23 cellular contexts compared by ENCODE assay signal in genomic region chr12:75086086-75087038, GRCh38.
A peak's percentile ranks its signal among the peaks of the same experiment; 100 is the strongest.
DNase-seq lines count a peak whose midpoint lies in the region; ATAC-seq, FAIRE-seq and TF ChIP-seq lines count a peak whose summit lies in the region.
"Had no signal": no experiment of that assay in that cellular context is flagged by ENCODE, and none has a peak within 500 bp of the region (broad histone marks: within the 10 kb centered on the region; RNA-seq: fewer than 3 reads in every experiment).

No MANE protein-coding gene starts in this region.

- no peak overlapping the region for H2BK5ac ChIP-seq in IMR-90 (ENCODE audit: low read depth, low read length, poor library complexity, severe bottlenecking)

- no peak overlapping the region for H3K27ac Mint-ChIP-seq in activated T-helper 1 cell treated with anti-CD3 and anti-CD28 coated beads, Interleukin-12 subunit alpha, Interleukin-12 subunit beta, Interleukin-2, Interleukin-4 antibody, amounts not matched to agents 30 ng/mL and 10 ng/mL and 1 ng/mL, durations not matched to agents 14 hours and 24 hours and 36 hours
- H3K27ac Mint-ChIP-seq: activated naive CD4-positive, alpha-beta T cell treated with anti-CD3 and anti-CD28 coated beads, Interleukin-2, amount 50 U/mL, for 24 hours had no signal

- no peaks in the 10 kb centered on the region for H3K9me3 Mint-ChIP-seq in activated T-helper 1 cell treated with anti-CD3 and anti-CD28 coated beads, Interleukin-12 subunit alpha, Interleukin-12 subunit beta, Interleukin-2, Interleukin-4 antibody, amounts not matched to agents 30 ng/mL and 10 ng/mL and 1 ng/mL, durations not matched to agents 14 hours and 24 hours and 36 hours
- H3K9me3 Mint-ChIP-seq: activated naive CD4-positive, alpha-beta T cell treated with anti-CD3 and anti-CD28 coated beads, Interleukin-2, amount 50 U/mL, for 24 hours had no signal

- CTCF ChIA-PET in IMR-90 (lab: Yijun Ruan, JAX) = no interaction called here

- H3K14ac ChIP-seq in IMR-90 (replicated peaks; ENCODE audit: low read depth, low read length) = no peak overlapping the region

- no peak overlapping the region for H2BK15ac ChIP-seq in IMR-90 (ENCODE audit: low read depth, low read length)

- no peak overlapping the region for H2BK20ac ChIP-seq in IMR-90 (ENCODE audit: low read depth, low read length)

- no peaks in the 10 kb centered on the region for H3K36me3 ChIP-seq in IMR-90 (ENCODE audit: control insufficient read depth, insufficient read depth, low read length)
- H3K36me3 ChIP-seq in bronchial epithelial cell (ENCODE audit: control insufficient read depth, insufficient read depth, low read length) = no peaks in the 10 kb centered on the region
- no peaks in the 10 kb centered on the region for H3K36me3 ChIP-seq in osteoblast (ENCODE audit: insufficient read depth, low read length)
- H3K36me3 ChIP-seq: BLaER1, heart left ventricle, upper lobe of right lung had no signal

- H4K5ac ChIP-seq in IMR-90 (ENCODE audit: low read depth, low read length) = no peak overlapping the region

- H3K4me1 ChIP-seq in IMR-90 (ENCODE audit: control insufficient read depth, insufficient read depth, low read length) (no peaks in the 10 kb centered on the region), osteoblast (ENCODE audit: insufficient read depth, low read length) (peaks cover 3% of the 10 kb centered on the region)
- H3K4me1 ChIP-seq: BLaER1, upper lobe of right lung had no signal

- no peak overlapping the region for H3K18ac ChIP-seq in IMR-90 (ENCODE audit: low read depth, low read length)

- FAIRE-seq in bronchial epithelial cell (lab: Jason Lieb, UNC) = no peak

- no CpG with 5 or more reads among the region's 2 CpGs for WGBS in IMR-90 (ENCODE audit: extremely low coverage in 2 of 2, insufficient read length in 1 of 2), 2 experiments

- no peak overlapping the region for H3K4me3 Mint-ChIP-seq in activated T-helper 1 cell treated with anti-CD3 and anti-CD28 coated beads, Interleukin-12 subunit alpha, Interleukin-12 subunit beta, Interleukin-2, Interleukin-4 antibody, amounts not matched to agents 30 ng/mL and 10 ng/mL and 1 ng/mL, durations not matched to agents 14 hours and 24 hours and 36 hours
- H3K4me3 Mint-ChIP-seq: activated naive CD4-positive, alpha-beta T cell treated with anti-CD3 and anti-CD28 coated beads, Interleukin-2, amount 50 U/mL, for 24 hours; mesothelial cell of epicardium had no signal

- no peak overlapping the region for H4K91ac ChIP-seq in IMR-90 (ENCODE audit: insufficient read depth, low read depth, low read length)

- H2AK5ac ChIP-seq in IMR-90 (ENCODE audit: low read depth, low read length) = no peak overlapping the region

- H3K79me1 ChIP-seq in IMR-90 (ENCODE audit: low read depth in 1 of 2, low read length in 2 of 2) = no peaks in the 10 kb centered on the region

- H2AK9ac ChIP-seq in IMR-90 (replicated peaks; ENCODE audit: low read depth, low read length, poor library complexity) = no peak overlapping the region

- TF ChIP-seq RAD21 in IMR-90 (IDR thresholded peaks at IDR 0.05; ENCODE audit: low read length) = no peak

- no peaks in the 10 kb centered on the region for H4K20me1 ChIP-seq in IMR-90 (ENCODE audit: insufficient read depth, low read length)
- H4K20me1 ChIP-seq in osteoblast (ENCODE audit: insufficient read depth, low read length) = no peaks in the 10 kb centered on the region
- H4K20me1 ChIP-seq: BLaER1 had no signal

- H3K9ac ChIP-seq in IMR-90 (ENCODE audit: low read depth, low read length) = no peak overlapping the region
- H3K9ac ChIP-seq: BLaER1 had no signal

- POLR2A ChIA-PET in IMR-90 (lab: Charles Lee; ENCODE audit: unreplicated experiment) = no interaction called here

- no peak overlapping the region for H4K8ac ChIP-seq in IMR-90 (ENCODE audit: low read depth in 2 of 2, low read length in 2 of 2)

- DNase-seq in DMS 273 treated with DMSO at 0.1 percent for 48 hours (lab: John Stamatoyannopoulos, UW) (peak; percentile 6), IMR-90 (peak; percentile 1), bronchial epithelial cell (ENCODE audit: low read depth) (peak; percentile 7), osteoblast (ENCODE audit: insufficient read length, low spot score, missing footprints) (peak; percentile 4)
- no peak for DNase-seq in activated T-helper 1 cell treated with anti-CD3 and anti-CD28 coated beads, Interleukin-12 subunit alpha, Interleukin-12 subunit beta, Interleukin-2, Interleukin-4 antibody, amounts not matched to agents 30 ng/mL and 10 ng/mL and 1 ng/mL, durations not matched to agents 14 hours and 24 hours and 36 hours (ENCODE audit: low spot score)
- DNase-seq: central memory CD4-positive, alpha-beta T cell; DMS53; H7; heart left ventricle; Karpas-422; NCI-H1694; NCI-H69; occipital lobe; stimulated activated naive CD4-positive, alpha-beta T cell treated with Interleukin-2 at 50 U/mL for 16 hours; T-helper 2 cell; upper lobe of right lung had no signal

- no peak for TF ChIP-seq CTCF in IMR-90 (conservative IDR thresholded peaks at IDR 0.05; ENCODE audit: low read depth, low read length)
- TF ChIP-seq CTCF in bronchial epithelial cell (IDR thresholded peaks at IDR 0.05; ENCODE audit: insufficient read depth, low read length, severe bottlenecking) = no peak
- no peak for TF ChIP-seq CTCF in osteoblast (IDR thresholded peaks at IDR 0.05; ENCODE audit: extremely low read depth, low read depth, low read length)

- no peak for TF ChIP-seq POLR2A in IMR-90 (IDR thresholded peaks at IDR 0.05; ENCODE audit: low read depth, low read length)

- no peaks in the 10 kb centered on the region for H3K36me3 Mint-ChIP-seq in activated T-helper 1 cell treated with anti-CD3 and anti-CD28 coated beads, Interleukin-12 subunit alpha, Interleukin-12 subunit beta, Interleukin-2, Interleukin-4 antibody, amounts not matched to agents 30 ng/mL and 10 ng/mL and 1 ng/mL, durations not matched to agents 14 hours and 24 hours and 36 hours (ENCODE audit: low read depth)
- H3K36me3 Mint-ChIP-seq: activated naive CD4-positive, alpha-beta T cell treated with anti-CD3 and anti-CD28 coated beads, Interleukin-2, amount 50 U/mL, for 24 hours; mesothelial cell of epicardium had no signal

- no peaks in the 10 kb centered on the region for H3K27me3 Mint-ChIP-seq in activated T-helper 1 cell treated with anti-CD3 and anti-CD28 coated beads, Interleukin-12 subunit alpha, Interleukin-12 subunit beta, Interleukin-2, Interleukin-4 antibody, amounts not matched to agents 30 ng/mL and 10 ng/mL and 1 ng/mL, durations not matched to agents 14 hours and 24 hours and 36 hours (ENCODE audit: insufficient read depth)
- H3K27me3 Mint-ChIP-seq: activated naive CD4-positive, alpha-beta T cell treated with anti-CD3 and anti-CD28 coated beads, Interleukin-2, amount 50 U/mL, for 24 hours had no signal

- intact Hi-C loops in IMR-90 (cut with micrococcal nuclease) = no loop called here
- intact Hi-C loops in activated T-helper 1 cell treated with anti-CD3 and anti-CD28 coated beads, Interleukin-12 subunit alpha, Interleukin-12 subunit beta, Interleukin-2, Interleukin-4 antibody, amounts not matched to agents 30 ng/mL and 10 ng/mL and 1 ng/mL, durations not matched to agents 14 hours and 24 hours and 36 hours (cut with micrococcal nuclease) = no loop called here

- H3K9me3 ChIP-seq in IMR-90 (ENCODE audit: control insufficient read depth, insufficient read depth, low read length) (no peaks in the 10 kb centered on the region), osteoblast (ENCODE audit: low read depth, low read length) (no peaks in the 10 kb centered on the region)
- H3K9me3 ChIP-seq: BLaER1, heart left ventricle, upper lobe of right lung had no signal

- H3K9me1 ChIP-seq in IMR-90 (ENCODE audit: insufficient read depth, low read length) = no peaks in the 10 kb centered on the region

- H3K27ac ChIP-seq in IMR-90 (ENCODE audit: insufficient read depth, low read length) (no peak overlapping the region), osteoblast (ENCODE audit: low read depth, low read length) (peak overlapping the region; percentile 15)
- H3K27ac ChIP-seq: BLaER1, upper lobe of right lung had no signal

- H3K4me2 ChIP-seq in IMR-90 (ENCODE audit: low read depth, low read length) (no peak overlapping the region), osteoblast (ENCODE audit: insufficient read depth, low read length) (no peak overlapping the region)
- H3K4me2 ChIP-seq: BLaER1 had no signal

- H3K4me1 Mint-ChIP-seq in activated T-helper 1 cell treated with anti-CD3 and anti-CD28 coated beads, Interleukin-12 subunit alpha, Interleukin-12 subunit beta, Interleukin-2, Interleukin-4 antibody, amounts not matched to agents 30 ng/mL and 10 ng/mL and 1 ng/mL, durations not matched to agents 14 hours and 24 hours and 36 hours (ENCODE audit: low read depth) = no peaks in the 10 kb centered on the region
- H3K4me1 Mint-ChIP-seq: activated naive CD4-positive, alpha-beta T cell treated with anti-CD3 and anti-CD28 coated beads, Interleukin-2, amount 50 U/mL, for 24 hours had no signal

- H3K79me2 ChIP-seq in osteoblast (ENCODE audit: insufficient read depth, low read length) = no peaks in the 10 kb centered on the region

- no peak overlapping the region for H3K4me3 ChIP-seq in IMR-90 (ENCODE audit: insufficient read depth, low read depth, low read length)
- no peak overlapping the region for H3K4me3 ChIP-seq in bronchial epithelial cell (ENCODE audit: low read depth, low read length)
- H3K4me3 ChIP-seq in osteoblast (ENCODE audit: insufficient read depth, low read length) = no peak overlapping the region
- H3K4me3 ChIP-seq: BLaER1, heart left ventricle, upper lobe of right lung had no signal

- no peak overlapping the region for H3K23ac ChIP-seq in IMR-90 (ENCODE audit: low read depth, low read length)

- no peak overlapping the region for H3K56ac ChIP-seq in IMR-90 (ENCODE audit: extremely low read depth, insufficient read depth, low read length)

- in situ Hi-C loops in IMR-90 (cut with MboI; ENCODE audit: low sequenced_read_pairs) = no loop called here

- dilution Hi-C loops in IMR-90 (cut with HindIII; ENCODE audit: low sequenced_read_pairs, unreplicated experiment) = no loop called here

- BruUV-seq in IMR-90 (replicated peaks; lab: Mats Ljungman, UMichigan) = no TSS peak

- no peak overlapping the region for H3K4ac ChIP-seq in IMR-90 (ENCODE audit: low read depth, low read length)

- H2BK120ac ChIP-seq in IMR-90 (ENCODE audit: low read depth, low read length) = no peak overlapping the region

- H2AFZ ChIP-seq in IMR-90 (replicated peaks; ENCODE audit: low read length, poor library complexity) = no peak overlapping the region
- H2AFZ ChIP-seq in osteoblast (ENCODE audit: low read length) = no peak overlapping the region

- ATAC-seq in IMR-90 (ENCODE audit: low read depth) = no peak
- no peak for ATAC-seq in HG02970 (IDR thresholded peaks at IDR 0.05; ENCODE audit: low FRiP score, unreplicated experiment)
- no peak for ATAC-seq in HG02642 (IDR thresholded peaks at IDR 0.05; ENCODE audit: poor library complexity, unreplicated experiment)
- no peak for ATAC-seq in HG03045 (IDR thresholded peaks at IDR 0.05; ENCODE audit: unreplicated experiment)
- ATAC-seq: activated CD4-positive, CD25-positive, alpha-beta regulatory T cell treated with anti-CD3 and anti-CD28 coated beads, Interleukin-2, amount 50 U/mL, for 24 hours; upper lobe of right lung had no signal

- H3K27me3 ChIP-seq in IMR-90 (ENCODE audit: control insufficient read depth, insufficient read depth, low read length) = no peaks in the 10 kb centered on the region
- H3K27me3 ChIP-seq in bronchial epithelial cell (ENCODE audit: control insufficient read depth, insufficient read depth, low read length) = no peaks in the 10 kb centered on the region
- no peaks in the 10 kb centered on the region for H3K27me3 ChIP-seq in osteoblast (ENCODE audit: insufficient read depth, low read length)
- H3K27me3 ChIP-seq: BLaER1, heart left ventricle, upper lobe of right lung had no signal
